ENCODE assay signal across 15 cellular contexts in the genomic region with DNA sequence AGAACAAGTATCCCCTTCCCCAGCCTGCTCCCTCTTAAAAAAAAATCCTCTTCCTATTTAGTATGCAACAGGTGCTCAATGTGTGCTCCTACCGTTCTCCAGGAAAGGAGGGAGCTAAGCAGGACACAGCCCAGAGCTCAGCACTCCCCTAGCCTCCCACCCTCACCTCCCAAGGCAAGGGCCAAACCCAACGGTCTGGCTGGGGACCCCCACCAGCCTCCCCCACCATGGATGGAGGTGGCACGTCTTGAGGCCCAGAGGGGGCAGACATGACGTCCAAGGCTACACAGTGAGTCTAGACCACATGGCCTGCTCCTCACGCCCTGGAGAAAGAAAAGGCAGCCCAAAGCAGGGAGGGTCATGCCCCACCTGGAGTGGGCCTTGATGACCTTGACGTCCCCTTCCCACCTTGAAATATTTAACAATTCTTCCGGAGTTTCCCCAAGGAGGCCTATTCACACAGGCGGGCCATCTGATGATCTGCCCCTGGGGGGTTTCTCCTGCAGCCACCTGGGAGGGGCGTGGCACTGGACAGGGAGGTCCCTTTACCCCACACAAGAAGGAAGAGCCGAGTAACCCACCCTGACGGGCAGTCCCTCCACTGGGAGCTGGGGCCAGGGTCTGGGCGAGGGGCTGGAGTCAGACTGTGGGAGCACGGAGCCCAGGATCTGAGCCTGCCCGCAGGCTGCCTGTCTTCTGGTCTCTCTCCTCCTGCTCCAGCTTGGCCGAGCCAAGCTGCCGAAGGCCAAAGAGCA.
DNase-seq lines count a peak whose midpoint lies in the region; ATAC-seq, FAIRE-seq and TF ChIP-seq lines count a peak whose summit lies in the region.
"Had no signal": no experiment of that assay in that cellular context is flagged by ENCODE, and none has a peak within 500 bp of the region (broad histone marks: within the 10 kb centered on the region; RNA-seq: fewer than 3 reads in every experiment).

No MANE protein-coding gene starts in this region.

- BruUV-seq in endothelial cell of umbilical vein (replicated peaks; lab: Mats Ljungman, UMichigan), result no TSS peak

- no peaks in the 10 kb centered on the region for H3K36me3 Mint-ChIP-seq in CD8-positive, alpha-beta T cell
- no peaks in the 10 kb centered on the region for H3K36me3 Mint-ChIP-seq in osteocyte (ENCODE audit: unreplicated experiment)
- H3K36me3 Mint-ChIP-seq: CD8-positive, alpha-beta memory T cell had no signal

- H3K4me2 ChIP-seq in endothelial cell of umbilical vein (ENCODE audit: insufficient read depth, low read length), result no peak overlapping the region

- TF ChIP-seq POLR2A in endothelial cell of umbilical vein (IDR thresholded peaks at IDR 0.05; ENCODE audit: low read depth, low read length), result no peak

- H3K79me2 ChIP-seq in endothelial cell of umbilical vein (ENCODE audit: control insufficient read depth, insufficient read depth, low read length), result no peaks in the 10 kb centered on the region

- no peaks in the 10 kb centered on the region for H3K9me1 ChIP-seq in endothelial cell of umbilical vein (replicated peaks; ENCODE audit: control insufficient read depth, extremely low read depth, insufficient read depth, low read length)

- no peak overlapping the region for H3K9ac ChIP-seq in endothelial cell of umbilical vein (replicated peaks; ENCODE audit: extremely low read depth, insufficient read depth, low read length)

- H3K9me3 Mint-ChIP-seq in CD8-positive, alpha-beta T cell, result no peaks in the 10 kb centered on the region
- no peaks in the 10 kb centered on the region for H3K9me3 Mint-ChIP-seq in osteocyte (ENCODE audit: unreplicated experiment)
- H3K9me3 Mint-ChIP-seq: CD8-positive, alpha-beta memory T cell had no signal

- no peaks in the 10 kb centered on the region for H3K36me3 ChIP-seq in CD8-positive, alpha-beta T cell (ENCODE audit: insufficient read depth, low read length)
- H3K36me3 ChIP-seq in HEK293 (ENCODE audit: control insufficient read depth in 2 of 2, insufficient read depth in 1 of 2, low read length in 2 of 2) (no peaks in the 10 kb centered on the region), endothelial cell of umbilical vein (ENCODE audit: control insufficient read depth in 2 of 2, extremely low read depth in 1 of 2, insufficient read depth in 2 of 2, low read length in 2 of 2) (no peaks in the 10 kb centered on the region)

- intact Hi-C loops in CD8-positive, alpha-beta T cell (cut with DNase I, micrococcal nuclease), result no loop called here
- intact Hi-C loops in endothelial cell of umbilical vein (cut with micrococcal nuclease), result loop anchor here (10.0 kb wide), 1 partner anchor 184 kb away; no protein-coding TSS in a partner anchor

- FAIRE-seq in endothelial cell of umbilical vein (lab: Jason Lieb, UNC), result no peak
- FAIRE-seq: H54 had no signal

- H3K4me1 ChIP-seq in CD8-positive, alpha-beta T cell (ENCODE audit: insufficient read depth, low read length), result peaks cover 37% of the 10 kb centered on the region
- no peaks in the 10 kb centered on the region for H3K4me1 ChIP-seq in HEK293 (ENCODE audit: control insufficient read depth, insufficient read depth, low read length)
- H3K4me1 ChIP-seq in endothelial cell of umbilical vein (ENCODE audit: control insufficient read depth, extremely low read depth, insufficient read depth, low read length), result peaks cover 6% of the 10 kb centered on the region

- CTCF ChIA-PET in CD8-positive, alpha-beta T cell (lab: Charles Lee), result no interaction called here
- CTCF ChIA-PET in HEK293 (lab: Yijun Ruan, JAX), result interaction anchor here (0.6 to 1.0 kb wide), 2 partner anchors 9 to 49 kb away, joined by 3 to 6 read pairs; no protein-coding TSS in a partner anchor
- CTCF ChIA-PET in endothelial cell of umbilical vein (lab: Charles Lee), result no interaction called here

- DNase-seq in CD8-positive, alpha-beta T cell, result no peak
- DNase-seq in endothelial cell of umbilical vein (ENCODE audit: low read depth, low spot score), result no peak
- no peak for DNase-seq in osteocyte (ENCODE audit: extremely low spot score, unreplicated experiment)
- no peak for DNase-seq in left lobe of liver (ENCODE audit: low spot score)
- DNase-seq in epidermal melanocyte (ENCODE audit: insufficient read length, low spot score), result no peak
- no peak for DNase-seq in NCI-H1092 (lab: John Stamatoyannopoulos, UW)
- DNase-seq: ACHN; CD8-positive, alpha-beta memory T cell; DMS 273 treated with DMSO at 0.1 percent for 48 hours; NCI-H1436; NCI-H2029 treated with DMSO at 0.1 percent for 48 hours; NCI-H2171 treated with DMSO at 0.1 percent for 48 hours; NCI-H446 treated with DMSO at 0.1 percent for 48 hours had no signal

- peak overlapping the region; percentile 11 for H3K4me3 Mint-ChIP-seq in CD8-positive, alpha-beta T cell
- peak overlapping the region; percentile 14 for H3K4me3 Mint-ChIP-seq in osteocyte (ENCODE audit: unreplicated experiment)

- peaks cover 30% of the 10 kb centered on the region for H3K4me1 Mint-ChIP-seq in CD8-positive, alpha-beta T cell (ENCODE audit: low read depth)
- H3K4me1 Mint-ChIP-seq in osteocyte (ENCODE audit: unreplicated experiment), result peaks cover 24% of the 10 kb centered on the region

- dilution Hi-C loops in endothelial cell of umbilical vein (cut with MboI; ENCODE audit: extremely low pct_ligation_motif_present, low sequenced_read_pairs), result no loop called here

- H3K27ac Mint-ChIP-seq in CD8-positive, alpha-beta T cell, result no peak overlapping the region
- H3K27ac Mint-ChIP-seq in osteocyte (ENCODE audit: unreplicated experiment), result no peak overlapping the region

- H3K27me3 Mint-ChIP-seq in CD8-positive, alpha-beta T cell (ENCODE audit: low read depth), result peaks cover 20% of the 10 kb centered on the region
- peaks cover 3% of the 10 kb centered on the region for H3K27me3 Mint-ChIP-seq in osteocyte (ENCODE audit: unreplicated experiment)

- POLR2A ChIA-PET in CD8-positive, alpha-beta T cell (lab: Charles Lee), result no interaction called here
- POLR2A ChIA-PET in HEK293 (lab: Yijun Ruan, JAX), result interaction anchor here (0.5 kb wide), 1 partner anchor 99 kb away, joined by 3 read pairs; no protein-coding TSS in a partner anchor
- POLR2A ChIA-PET in endothelial cell of umbilical vein (lab: Charles Lee), result no interaction called here

- no peak for TF ChIP-seq CTCF in CD8-positive, alpha-beta T cell (IDR thresholded peaks at IDR 0.05)
- TF ChIP-seq CTCF in HEK293 (tag by site-specific recombination; IDR thresholded peaks at IDR 0.05) (no peak), endothelial cell of umbilical vein (IDR thresholded peaks at IDR 0.05; ENCODE audit: extremely low read depth in 1 of 2, insufficient read depth in 1 of 2, low read depth in 1 of 2, low read length in 2 of 2) (no peak), osteocyte (IDR thresholded peaks at IDR 0.05) (no peak)

- ATAC-seq in CD8-positive, alpha-beta T cell, result no peak
- no peak for ATAC-seq in left lobe of liver

- no peaks in the 10 kb centered on the region for H3K27me3 ChIP-seq in CD8-positive, alpha-beta T cell (ENCODE audit: insufficient read depth, low read length)
- H3K27me3 ChIP-seq in endothelial cell of umbilical vein (ENCODE audit: control insufficient read depth in 2 of 2, insufficient read depth in 2 of 2, low read length in 2 of 2), result peaks cover 2 to 5% of the 10 kb centered on the region in 2 experiments

- no peak overlapping the region for H2AFZ ChIP-seq in endothelial cell of umbilical vein (ENCODE audit: low read depth, low read length)

- no peaks in the 10 kb centered on the region for H3K9me3 ChIP-seq in CD8-positive, alpha-beta T cell (ENCODE audit: low read length)
- no peaks in the 10 kb centered on the region for H3K9me3 ChIP-seq in HEK293 (ENCODE audit: control insufficient read depth, insufficient read depth, low read depth, low read length)
- H3K9me3 ChIP-seq in endothelial cell of umbilical vein (replicated peaks; ENCODE audit: control insufficient read depth, insufficient read depth, low read length), result no peaks in the 10 kb centered on the region

- no peak overlapping the region for H3K27ac ChIP-seq in CD8-positive, alpha-beta T cell (ENCODE audit: low read depth, low read length)
- no peak overlapping the region for H3K27ac ChIP-seq in HEK293 (ENCODE audit: extremely low read depth, low read depth, low read length)
- H3K27ac ChIP-seq in endothelial cell of umbilical vein (ENCODE audit: insufficient read depth, low read depth, low read length), result no peak overlapping the region

- H4K20me1 ChIP-seq in endothelial cell of umbilical vein (replicated peaks; ENCODE audit: control insufficient read depth, extremely low read depth, insufficient read depth, low read length), result no peaks in the 10 kb centered on the region

- no peak overlapping the region for H3K4me3 ChIP-seq in CD8-positive, alpha-beta T cell (ENCODE audit: low read depth, low read length)
- H3K4me3 ChIP-seq in HEK293 (ENCODE audit: low read depth, low read length), result no peak overlapping the region
- no peak overlapping the region for H3K4me3 ChIP-seq in endothelial cell of umbilical vein (replicated peaks in 1 of 3; ENCODE audit: insufficient read depth in 1 of 3, low read depth in 1 of 3, low read length in 3 of 3)

TF ChIP-seq in endothelial cell of umbilical vein, 7 proteins besides CTCF, POLR2A, EP300 and RAD21:
- TF ChIP-seq EZH2 (IDR thresholded peaks at IDR 0.05; ENCODE audit: borderline replicate concordance, low read depth, low read length, severe bottlenecking) (peak; percentile 43), POLR2AphosphoS5 (IDR thresholded peaks at IDR 0.05; ENCODE audit: insufficient read depth, low read depth, low read length) (no peak)
